In the genomic region with DNA sequence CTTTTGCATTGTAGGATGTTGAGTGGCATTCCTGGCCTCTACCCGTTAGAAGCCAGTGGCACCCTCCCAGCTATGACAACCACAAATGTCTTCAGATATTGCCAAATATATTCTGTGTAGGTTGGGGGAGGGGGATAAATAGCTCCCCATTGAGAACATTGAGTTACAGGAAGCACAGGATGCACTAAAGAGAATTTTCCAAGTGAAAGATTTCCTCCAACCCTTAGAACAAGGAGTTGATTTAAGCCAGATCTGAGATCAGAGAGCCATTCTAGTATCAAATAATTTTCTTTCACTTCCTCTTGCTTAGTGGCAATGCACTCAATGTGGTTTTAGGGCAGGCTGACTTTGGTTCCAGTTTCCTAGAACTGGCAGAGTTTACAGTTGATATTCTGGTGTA, we compare ENCODE assay signal across 17 cellular contexts.
DNase-seq lines count a peak whose midpoint lies in the region; ATAC-seq and TF ChIP-seq lines count a peak whose summit lies in the region.
"Had no signal": no experiment of that assay in that cellular context is flagged by ENCODE, and none has a peak within 500 bp of the region (broad histone marks: within the 10 kb centered on the region; RNA-seq: fewer than 3 reads in every experiment).

No MANE protein-coding gene starts in this region.

- no peaks in the 10 kb centered on the region for H3K36me3 Mint-ChIP-seq in activated CD8-positive, alpha-beta T cell treated with anti-CD3 and anti-CD28 coated beads, Interleukin-2, amount 10 ng/mL, durations not matched to agents 7 days and 5 days (ENCODE audit: low read depth)
- H3K36me3 Mint-ChIP-seq in activated CD8-positive, alpha-beta T cell treated with anti-CD3 and anti-CD28 coated beads for 36 hours (ENCODE audit: low read depth), result no peaks in the 10 kb centered on the region

- H3K27me3 ChIP-seq in neutrophil, result no peaks in the 10 kb centered on the region
- H3K27me3 ChIP-seq: brain microvascular endothelial cell, esophagus squamous epithelium had no signal

- no peak overlapping the region for H3K4me3 Mint-ChIP-seq in activated CD8-positive, alpha-beta T cell treated with anti-CD3 and anti-CD28 coated beads, Interleukin-2, amount 10 ng/mL, durations not matched to agents 7 days and 5 days
- H3K4me3 Mint-ChIP-seq in activated CD8-positive, alpha-beta T cell treated with anti-CD3 and anti-CD28 coated beads for 36 hours, result no peak overlapping the region
- H3K4me3 Mint-ChIP-seq: neural crest cell; stimulated activated naive CD8-positive, alpha-beta T cell treated with anti-CD3 and anti-CD28 coated beads, Interleukin-15, Interleukin-2, amounts not matched to agents 100 ng/mL and 50 ng/mL, for 24 hours had no signal

- no peaks in the 10 kb centered on the region for H3K27me3 Mint-ChIP-seq in activated CD8-positive, alpha-beta T cell treated with anti-CD3 and anti-CD28 coated beads, Interleukin-2, amount 10 ng/mL, durations not matched to agents 7 days and 5 days (ENCODE audit: low read depth)
- H3K27me3 Mint-ChIP-seq in activated CD8-positive, alpha-beta T cell treated with anti-CD3 and anti-CD28 coated beads for 36 hours, result no peaks in the 10 kb centered on the region
- H3K27me3 Mint-ChIP-seq: stimulated activated naive CD8-positive, alpha-beta T cell treated with anti-CD3 and anti-CD28 coated beads, Interleukin-15, Interleukin-2, amounts not matched to agents 100 ng/mL and 50 ng/mL, for 24 hours had no signal

- H3K27ac ChIP-seq in neutrophil, result peak overlapping the region; percentile 14
- H3K27ac ChIP-seq: A549, brain microvascular endothelial cell, esophagus squamous epithelium had no signal

- H3K9me3 Mint-ChIP-seq in activated CD8-positive, alpha-beta T cell treated with anti-CD3 and anti-CD28 coated beads, Interleukin-2, amount 10 ng/mL, durations not matched to agents 7 days and 5 days (ENCODE audit: insufficient read depth), result no peaks in the 10 kb centered on the region
- no peaks in the 10 kb centered on the region for H3K9me3 Mint-ChIP-seq in activated CD8-positive, alpha-beta T cell treated with anti-CD3 and anti-CD28 coated beads for 36 hours
- H3K9me3 Mint-ChIP-seq: stimulated activated naive CD8-positive, alpha-beta T cell treated with anti-CD3 and anti-CD28 coated beads, Interleukin-15, Interleukin-2, amounts not matched to agents 100 ng/mL and 50 ng/mL, for 24 hours had no signal

- POLR2A ChIA-PET in activated CD8-positive, alpha-beta T cell treated with anti-CD3 and anti-CD28 coated beads, Interleukin-2, amount 10 ng/mL, durations not matched to agents 7 days and 5 days (lab: Charles Lee), result no interaction called here
- POLR2A ChIA-PET in activated CD8-positive, alpha-beta T cell treated with anti-CD3 and anti-CD28 coated beads for 36 hours (lab: Charles Lee), result no interaction called here

- H3K27ac Mint-ChIP-seq in activated CD8-positive, alpha-beta T cell treated with anti-CD3 and anti-CD28 coated beads, Interleukin-2, amount 10 ng/mL, durations not matched to agents 7 days and 5 days, result peak overlapping the region; percentile 5
- no peak overlapping the region for H3K27ac Mint-ChIP-seq in activated CD8-positive, alpha-beta T cell treated with anti-CD3 and anti-CD28 coated beads for 36 hours
- H3K27ac Mint-ChIP-seq: stimulated activated naive CD8-positive, alpha-beta T cell treated with anti-CD3 and anti-CD28 coated beads, Interleukin-15, Interleukin-2, amounts not matched to agents 100 ng/mL and 50 ng/mL, for 24 hours had no signal

- intact Hi-C loops in activated CD8-positive, alpha-beta T cell treated with anti-CD3 and anti-CD28 coated beads for 36 hours (cut with micrococcal nuclease), result no loop called here

- no peaks in the 10 kb centered on the region for H3K9me3 ChIP-seq in neutrophil
- H3K9me3 ChIP-seq: A549, esophagus squamous epithelium had no signal

- no peak for TF ChIP-seq CTCF in activated CD8-positive, alpha-beta T cell treated with anti-CD3 and anti-CD28 coated beads for 36 hours (IDR thresholded peaks at IDR 0.05)
- no peak for TF ChIP-seq CTCF in neutrophil (IDR thresholded peaks at IDR 0.05)

- peaks cover 15 to 36% of the 10 kb centered on the region in 2 experiments for H3K4me1 ChIP-seq in neutrophil (ENCODE audit: control insufficient read depth in 1 of 2, insufficient read depth in 1 of 2, low read depth in 1 of 2, low read length in 1 of 2)
- H3K4me1 ChIP-seq: A549, esophagus squamous epithelium had no signal

- no peak overlapping the region for H3K4me3 ChIP-seq in neutrophil (ENCODE audit: low read depth in 1 of 2, low read length in 1 of 2)
- H3K4me3 ChIP-seq: A549, esophagus squamous epithelium had no signal

- ATAC-seq in activated CD8-positive, alpha-beta T cell treated with anti-CD3 and anti-CD28 coated beads, Interleukin-2, amount 10 ng/mL, durations not matched to agents 7 days and 5 days, result no peak
- ATAC-seq in activated CD8-positive, alpha-beta T cell treated with anti-CD3 and anti-CD28 coated beads for 36 hours, result no peak
- ATAC-seq in HG02798 (IDR thresholded peaks at IDR 0.05; ENCODE audit: poor library complexity, unreplicated experiment), result peak; percentile 49
- ATAC-seq: A549 had no signal

- peak; percentile 22 for DNase-seq in activated CD8-positive, alpha-beta T cell treated with anti-CD3 and anti-CD28 coated beads, Interleukin-2, amount 10 ng/mL, durations not matched to agents 7 days and 5 days
- DNase-seq in activated CD8-positive, alpha-beta T cell treated with anti-CD3 and anti-CD28 coated beads for 36 hours, result no peak
- DNase-seq in Kasumi-1 (lab: John Stamatoyannopoulos, UW), result peak; percentile 83 to 85
- no peak for DNase-seq in iPS-NIHi11 (ENCODE audit: low spot score)
- no peak for DNase-seq in NCI-H748 (lab: John Stamatoyannopoulos, UW; ENCODE audit: unreplicated experiment)
- DNase-seq in HK-2 (ENCODE audit: unreplicated experiment), result no peak
- DNase-seq: brain microvascular endothelial cell, esophagus squamous epithelium, GOT3, islet precursor cell, KG1, NCI-H524 had no signal

- CTCF ChIA-PET in activated CD8-positive, alpha-beta T cell treated with anti-CD3 and anti-CD28 coated beads, Interleukin-2, amount 10 ng/mL, durations not matched to agents 7 days and 5 days (lab: Charles Lee), result no interaction called here
- CTCF ChIA-PET in activated CD8-positive, alpha-beta T cell treated with anti-CD3 and anti-CD28 coated beads for 36 hours (lab: Charles Lee), result no interaction called here

- peaks cover 8% of the 10 kb centered on the region for H3K4me1 Mint-ChIP-seq in activated CD8-positive, alpha-beta T cell treated with anti-CD3 and anti-CD28 coated beads, Interleukin-2, amount 10 ng/mL, durations not matched to agents 7 days and 5 days (ENCODE audit: low read depth)
- H3K4me1 Mint-ChIP-seq in activated CD8-positive, alpha-beta T cell treated with anti-CD3 and anti-CD28 coated beads for 36 hours (ENCODE audit: low read depth), result no peaks in the 10 kb centered on the region
- H3K4me1 Mint-ChIP-seq: neural crest cell had no signal

- no peaks in the 10 kb centered on the region for H3K36me3 ChIP-seq in neutrophil
- H3K36me3 ChIP-seq: brain microvascular endothelial cell, esophagus squamous epithelium had no signal

Comparison
In these comparisons a context has a peak if more than half of its experiments do, and no peak if none do; other contexts are left out.
1. DNase-seq: peak in activated CD8-positive, alpha-beta T cell treated with anti-CD3 and anti-CD28 coated beads, Interleukin-2, amount 10 ng/mL, durations not matched to agents 7 days and 5 days (single experiment) and Kasumi-1 (2 of 2); none in activated CD8-positive, alpha-beta T cell treated with anti-CD3 and anti-CD28 coated beads for 36 hours (single experiment), iPS-NIHi11 (single experiment), NCI-H748 (single experiment) and HK-2 (single experiment).